ENCODE assay signal across 4 cellular contexts in genomic region chr7:72971505-72971904, GRCh38. TPM values are rescaled to one million over a fixed set of nuclear protein-coding genes. Genes with fewer than 3 reads are reported as not detected.
"Had no signal": no experiment of that assay in that cellular context is flagged by ENCODE, and none has a peak within 500 bp of the region (broad histone marks: within the 10 kb centered on the region; RNA-seq: fewer than 3 reads in every experiment).

No MANE protein-coding gene starts in this region.

RNA-seq across cellular contexts. Expression of gene TRIM74, which starts 2.2 kb away (rescaled TPM):
- total RNA-seq: GM23248, H4, H7, HT-29 had no signal
- polyA plus RNA-seq: GM23248 had no signal

RNA-seq across cellular contexts. Expression of gene SPDYE8, which starts 58.1 kb away (rescaled TPM):
- total RNA-seq: GM23248, H4, H7, HT-29 had no signal
